In the genomic region with DNA sequence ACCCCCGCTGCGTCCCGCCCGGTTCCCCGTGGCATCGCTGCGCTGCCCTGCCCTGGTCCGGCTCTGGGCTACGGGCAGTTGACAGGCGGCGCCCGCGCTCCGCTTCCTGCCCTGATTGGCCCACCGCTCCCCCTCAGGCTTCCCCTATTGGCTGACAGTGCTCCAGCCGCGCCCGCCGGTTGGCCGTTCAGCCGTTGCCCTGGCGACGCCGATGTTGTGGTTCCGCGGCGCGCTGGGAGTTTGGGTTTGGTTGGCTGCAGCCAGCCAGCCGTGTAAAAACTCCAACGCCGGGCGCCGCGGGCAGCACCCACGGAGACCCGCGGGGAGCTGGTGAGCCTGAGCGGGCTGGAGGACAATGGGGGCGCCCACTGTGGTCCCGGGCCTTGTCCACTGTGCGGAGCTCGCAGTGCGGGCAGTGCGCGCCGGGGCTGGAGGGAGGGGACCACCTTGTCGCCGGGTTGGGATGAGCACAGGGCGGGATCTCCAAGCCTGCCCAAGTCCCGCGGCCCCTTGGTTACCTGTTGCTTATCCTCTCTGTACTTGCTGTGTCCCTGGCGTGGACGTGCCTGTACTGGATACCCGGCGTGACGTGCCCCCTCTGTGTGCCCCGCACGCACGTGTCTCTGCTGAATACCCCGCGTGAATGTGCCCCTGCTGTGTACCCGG, we compare ENCODE assay signal across 8 cellular contexts. TPM values are rescaled to one million over a fixed set of nuclear protein-coding genes. Genes with fewer than 3 reads are reported as not detected.
DNase-seq lines count a peak whose midpoint lies in the region; ATAC-seq and TF ChIP-seq lines count a peak whose summit lies in the region.

C7orf57 (plus strand) TSS at position 243 of the 666 bp plus-strand sequence. CDS start 766 bp downstream, outside the sequence.

- no peak within 1 kb of the TSS for H3K56ac ChIP-seq in H9 (ENCODE audit: insufficient read length, low read depth, low read length)

- no peaks in the 10 kb centered on the region for H4K20me1 ChIP-seq in H9 (ENCODE audit: control insufficient read depth, insufficient read depth, insufficient read length)

- H3K23me2 ChIP-seq in H9 (ENCODE audit: insufficient read length, low read depth, low read length, poor library complexity, severe bottlenecking) = peaks cover 13% of the 10 kb centered on the region

- no peak within 1 kb of the TSS for H3K4ac ChIP-seq in H9 (ENCODE audit: low read depth, low read length)

- H4K8ac ChIP-seq in H9 (replicated peaks; ENCODE audit: insufficient read length, low read depth, low read length) = no peak within 1 kb of the TSS

- H3K27me3 Mint-ChIP-seq in H9 (ENCODE audit: low read depth) = peaks cover 54% of the 10 kb centered on the region
- H3K27me3 Mint-ChIP-seq in T-helper 17 cell = peaks cover 33% of the 10 kb centered on the region

- H3K4me3 Mint-ChIP-seq in H9 = peak within 1 kb of the TSS; percentile 71 to 84
- H3K4me3 Mint-ChIP-seq in T-helper 17 cell = peak within 1 kb of the TSS; percentile 94

- H3K9me3 ChIP-seq in H9 (ENCODE audit: control insufficient read depth, low read depth, low read length) (no peaks in the 10 kb centered on the region), MG63 (no peaks in the 10 kb centered on the region), T-helper 17 cell (ENCODE audit: control insufficient read depth, low read length, poor library complexity, severe bottlenecking) (no peaks in the 10 kb centered on the region), ascending aorta (no peaks in the 10 kb centered on the region), psoas muscle (no peaks in the 10 kb centered on the region), upper lobe of right lung (no peaks in the 10 kb centered on the region)

- H3K27me3 ChIP-seq in H9 (ENCODE audit: insufficient read depth, low read length) = peaks cover 19% of the 10 kb centered on the region; the same call in 1 of the 2 replicates
- H3K27me3 ChIP-seq in MG63 = peaks cover 10% of the 10 kb centered on the region
- H3K27me3 ChIP-seq in ascending aorta = no peaks in the 10 kb centered on the region
- H3K27me3 ChIP-seq in psoas muscle (ENCODE audit: insufficient read depth in 3 of 3, low read length in 2 of 3) = peaks cover 2 to 31% (median 8%) of the 10 kb centered on the region in 3 donors
- H3K27me3 ChIP-seq in upper lobe of right lung = peaks cover 19% of the 10 kb centered on the region

- no peak within 1 kb of the TSS for H2BK12ac ChIP-seq in H9 (ENCODE audit: insufficient read length, low read depth, low read length)

- no peak within 1 kb of the TSS for H2BK20ac ChIP-seq in H9 (ENCODE audit: low read depth, low read length, poor library complexity, severe bottlenecking)

- H3K79me2 ChIP-seq in H9 (ENCODE audit: insufficient read depth, low read length) = no peaks in the 10 kb centered on the region

- no CpG with 5 or more reads among the region's 62 CpGs for WGBS in H9 (ENCODE audit: extremely low coverage, insufficient read length, low lambda C conversion rate)
- WGBS in psoas muscle, 3 donors = 0% methylated on average over 55 to 62 of the region's 62 CpGs

- H3K36me3 ChIP-seq in MG63 (no peaks in the 10 kb centered on the region), ascending aorta (no peaks in the 10 kb centered on the region), psoas muscle (ENCODE audit: insufficient read depth in 1 of 2, low read depth in 1 of 2) (no peaks in the 10 kb centered on the region), upper lobe of right lung (no peaks in the 10 kb centered on the region)

- no peak for TF ChIP-seq CTCF in H9 (conservative IDR thresholded peaks at IDR 0.05)
- peak in 2 of 3 experiments; percentile 51 to 53 for TF ChIP-seq CTCF in ascending aorta (IDR thresholded peaks at IDR 0.05)
- TF ChIP-seq CTCF in psoas muscle (IDR thresholded peaks at IDR 0.05) = peak; percentile 13
- TF ChIP-seq CTCF in upper lobe of right lung (IDR thresholded peaks at IDR 0.05) = peak; percentile 42

- H2BK5ac ChIP-seq in H9 (ENCODE audit: insufficient read length, low read length) = no peak within 1 kb of the TSS

- no peak within 1 kb of the TSS for H2AFZ ChIP-seq in H9 (ENCODE audit: low read length)

- H3K27ac ChIP-seq in H9 (ENCODE audit: insufficient read length, low read depth, low read length) (no peak within 1 kb of the TSS), ascending aorta (no peak within 1 kb of the TSS), psoas muscle (no peak within 1 kb of the TSS), upper lobe of right lung (peak within 1 kb of the TSS; percentile 25)

- peak within 1 kb of the TSS; percentile 13 for H4K5ac ChIP-seq in H9 (ENCODE audit: insufficient read length, low read depth, low read length)

- H3K9me3 Mint-ChIP-seq in H9 = no peaks in the 10 kb centered on the region

- H3K27ac Mint-ChIP-seq in H9 (peak within 1 kb of the TSS in 2 of 3 experiments; percentile 24 to 40; a peak in 2 of 7 replicates), T-helper 17 cell (peak within 1 kb of the TSS; percentile 86)

- intact Hi-C loops in ascending aorta (cut with DNase I) = loop anchor here (1.0 to 2.0 kb wide), 3 partner anchors 53 to 75 kb away; partner anchors contain the start of genes HUS1 and UPP1
- intact Hi-C loops in psoas muscle (cut with DNase I) = loop anchor here (5.0 kb wide), 3 partner anchors 52 to 77 kb away; partner anchors contain the start of gene UPP1 (in 1 of the 2)
- intact Hi-C loops in upper lobe of right lung (cut with DNase I) = no loop called here

- DNase-seq in GDM1 (lab: John Stamatoyannopoulos, UW) = peak; percentile 42
- DNase-seq in H9 = peak; percentile 93
- peak; percentile 89 for DNase-seq in MG63
- DNase-seq in T-helper 17 cell = peak; percentile 78 to 86 (median 81)
- DNase-seq in ascending aorta (ENCODE audit: low spot score in 2 of 2) = peak; percentile 70 to 94
- DNase-seq in hepatic stellate cell (ENCODE audit: low spot score) = peak; percentile 98
- peak; percentile 92 to 95 for DNase-seq in psoas muscle
- peak; percentile 98 for DNase-seq in upper lobe of right lung

- H3K36me3 Mint-ChIP-seq in H9 (ENCODE audit: insufficient read depth in 1 of 3, low read depth in 3 of 3) = no peaks in the 10 kb centered on the region
- H3K36me3 Mint-ChIP-seq in T-helper 17 cell (ENCODE audit: low read depth) = no peaks in the 10 kb centered on the region

- H3K79me1 ChIP-seq in H9 (ENCODE audit: insufficient read depth, low read depth, low read length, poor library complexity, severe bottlenecking) = no peaks in the 10 kb centered on the region

- H2BK120ac ChIP-seq in H9 (ENCODE audit: low read depth, low read length, poor library complexity, severe bottlenecking) = no peak within 1 kb of the TSS

- peak within 1 kb of the TSS; percentile 84 for H3K4me2 ChIP-seq in H9 (ENCODE audit: insufficient read depth, insufficient read length, low read length)

- H2BK15ac ChIP-seq in H9 (ENCODE audit: low read depth, low read length) = no peak within 1 kb of the TSS

- no peak within 1 kb of the TSS for H4K91ac ChIP-seq in H9 (ENCODE audit: insufficient read length, low read depth, low read length)

- H3K4me1 Mint-ChIP-seq in H9 = peaks cover 37 to 45% of the 10 kb centered on the region in 2 experiments
- H3K4me1 Mint-ChIP-seq in T-helper 17 cell = peaks cover 14% of the 10 kb centered on the region

- no peak within 1 kb of the TSS for H3K9ac ChIP-seq in H9 (ENCODE audit: extremely low read depth, insufficient read length, low read length)

- no peak within 1 kb of the TSS for H2AK5ac ChIP-seq in H9 (ENCODE audit: insufficient read length, low read length)

- peak within 1 kb of the TSS; percentile 48 for H3K4me3 ChIP-seq in MG63
- peak within 1 kb of the TSS; percentile 51 to 73 for H3K4me3 ChIP-seq in ascending aorta
- peak within 1 kb of the TSS; percentile 74 for H3K4me3 ChIP-seq in psoas muscle
- H3K4me3 ChIP-seq in upper lobe of right lung = peak within 1 kb of the TSS; percentile 48

- no peak within 1 kb of the TSS for H3K23ac ChIP-seq in H9 (ENCODE audit: insufficient read length, low read depth, low read length)

- H3T11ph ChIP-seq in H9 (ENCODE audit: low read length) = no peak within 1 kb of the TSS

- H3K18ac ChIP-seq in H9 (ENCODE audit: insufficient read length, low read depth, low read length) = peak within 1 kb of the TSS; percentile 63

- H3K14ac ChIP-seq in H9 (ENCODE audit: insufficient read depth, low read length) = peak within 1 kb of the TSS; percentile 28

- H3K4me1 ChIP-seq in H9 (ENCODE audit: insufficient read depth, low read length) (peaks cover 11% of the 10 kb centered on the region; the same call in 1 of the 2 replicates), ascending aorta (peaks cover 0 to 8% of the 10 kb centered on the region in 2 donors), psoas muscle (peaks cover 11% of the 10 kb centered on the region), upper lobe of right lung (peaks cover 9% of the 10 kb centered on the region)

- ATAC-seq in T-helper 17 cell = peak; percentile 98
- ATAC-seq in psoas muscle = peak; percentile 100
- ATAC-seq in upper lobe of right lung = peak; percentile 100

RNA-seq across cellular contexts. Expression of gene C7orf57, which starts in this region (rescaled TPM):
- 0.35 TPM in 1 of 2 replicates, not detected in the other for total RNA-seq in H9 (2021)
- total RNA-seq in MG63 (2014; rRNA removed; shearing (Covaris generic); ENCODE audit: low replicate concordance) = 0.23 TPM in 1 of 2 replicates, not detected in the other
- under 1 TPM; 0.29 to 0.30 TPM for total RNA-seq in T-helper 17 cell
- not detected for total RNA-seq in ascending aorta
- not detected for total RNA-seq in psoas muscle
- under 1 TPM in 2 of 3 donors, not detected in 1; 0.01 to 0.06 TPM for polyA plus RNA-seq in psoas muscle
- not detected for total RNA-seq in upper lobe of right lung

Comparison
In these comparisons a context has a peak if more than half of its experiments do, and no peak if none do; other contexts are left out.
1. Peak in DNase-seq and H3K4me2 ChIP-seq in H9; RNA of the gene not detected or under 1 TPM.
2. Peak in DNase-seq and H3K4me3 ChIP-seq in MG63; RNA of the gene not detected or under 1 TPM.
3. Peak in DNase-seq and ATAC-seq in T-helper 17 cell; RNA of the gene not detected or under 1 TPM.
4. Peak in DNase-seq and H3K4me3 ChIP-seq in ascending aorta; RNA of the gene not detected or under 1 TPM.
5. Peak in DNase-seq, ATAC-seq and H3K4me3 ChIP-seq in psoas muscle; RNA of the gene not detected or under 1 TPM.
6. Peak in DNase-seq, ATAC-seq, H3K4me3 ChIP-seq and H3K27ac ChIP-seq in upper lobe of right lung; RNA of the gene not detected or under 1 TPM.
7. DNase-seq: peak in every context shown above with its lines; median percentile 98 in hepatic stellate cell; 98 in upper lobe of right lung; 94 in psoas muscle; 93 in H9; 89 in MG63; 82 in ascending aorta; 81 in T-helper 17 cell; 42 in GDM1.